ENCODE assay signal across 10 cellular contexts in the genomic region with DNA sequence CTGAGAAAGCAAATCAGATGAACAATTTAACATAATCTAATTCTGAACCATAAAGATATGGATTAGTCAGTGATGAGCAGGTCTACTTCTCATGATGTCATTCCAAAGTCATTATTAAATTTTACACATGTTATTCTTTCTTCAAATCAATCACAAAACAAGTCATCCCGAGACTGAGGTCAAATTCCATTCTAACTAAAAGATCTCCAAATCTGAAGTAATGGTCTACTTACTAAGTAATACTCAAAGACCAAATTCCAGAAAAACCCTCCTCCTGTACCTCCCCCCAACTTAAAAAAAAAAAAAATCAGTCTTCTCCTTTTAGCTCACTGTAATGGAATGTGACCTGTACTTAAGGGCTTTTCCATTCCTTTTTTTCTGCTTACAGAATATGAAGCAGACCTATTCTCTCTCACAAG. TPM values are rescaled to one million over a fixed set of nuclear protein-coding genes. Genes with fewer than 3 reads are reported as not detected.
DNase-seq lines count a peak whose midpoint lies in the region; ATAC-seq, FAIRE-seq and TF ChIP-seq lines count a peak whose summit lies in the region.
"Had no signal": no experiment of that assay in that cellular context is flagged by ENCODE, and none has a peak within 500 bp of the region (broad histone marks: within the 10 kb centered on the region; RNA-seq: fewer than 3 reads in every experiment).

No MANE protein-coding gene starts in this region.

- H3K9me1 ChIP-seq in keratinocyte (ENCODE audit: control insufficient read depth, extremely low read depth, insufficient read depth, low read length), result no peaks in the 10 kb centered on the region

- H4K20me1 ChIP-seq in keratinocyte (ENCODE audit: control insufficient read depth, extremely low read depth, insufficient read depth, low read length), result peaks cover 3% of the 10 kb centered on the region

- no peak overlapping the region for H3K9ac ChIP-seq in keratinocyte (ENCODE audit: control insufficient read depth, extremely low read depth, insufficient read depth, low read length)

- H3K27ac ChIP-seq in cardiac muscle cell, result peak overlapping the region; percentile 78
- peak overlapping the region; percentile 55 to 62 for H3K27ac ChIP-seq in ascending aorta
- peak overlapping the region; percentile 1 for H3K27ac ChIP-seq in keratinocyte (ENCODE audit: control insufficient read depth, insufficient read depth, low read length)
- H3K27ac ChIP-seq in upper lobe of right lung, result no peak overlapping the region

- TF ChIP-seq CTCF in cardiac muscle cell (IDR thresholded peaks at IDR 0.05; ENCODE audit: low read depth, low read length) (no peak), ascending aorta (IDR thresholded peaks at IDR 0.05) (no peak), keratinocyte (optimal IDR thresholded peaks at IDR 0.05 in 1 of 3, IDR thresholded peaks at IDR 0.05 in 1 of 3, conservative IDR thresholded peaks at IDR 0.05 in 1 of 3; ENCODE audit: extremely low read depth in 1 of 3, insufficient read depth in 2 of 3, low read length in 3 of 3) (no peak), upper lobe of right lung (IDR thresholded peaks at IDR 0.05) (no peak)

- no peak overlapping the region for H2AFZ ChIP-seq in keratinocyte (ENCODE audit: control insufficient read depth, low read length)

- H3K9me3 ChIP-seq in cardiac muscle cell (ENCODE audit: low read depth) (no peaks in the 10 kb centered on the region), ascending aorta (no peaks in the 10 kb centered on the region), keratinocyte (ENCODE audit: control insufficient read depth, low read depth, low read length) (no peaks in the 10 kb centered on the region), upper lobe of right lung (no peaks in the 10 kb centered on the region)
- H3K9me3 ChIP-seq: MG63 had no signal

- H3K79me2 ChIP-seq in keratinocyte (ENCODE audit: control insufficient read depth, insufficient read depth, low read length), result peaks cover 71% of the 10 kb centered on the region

- H3K4me3 ChIP-seq in cardiac muscle cell (no peak overlapping the region), ascending aorta (no peak overlapping the region), keratinocyte (ENCODE audit: control insufficient read depth in 2 of 3, extremely low read depth in 1 of 3, insufficient read depth in 2 of 3, low read depth in 1 of 3, low read length in 3 of 3) (no peak overlapping the region), upper lobe of right lung (no peak overlapping the region)
- H3K4me3 ChIP-seq: MG63 had no signal

- H3K4me1 ChIP-seq in cardiac muscle cell (ENCODE audit: low read depth) (peaks cover 50% of the 10 kb centered on the region), ascending aorta (peaks cover 3 to 43% of the 10 kb centered on the region in 2 donors), keratinocyte (ENCODE audit: control insufficient read depth, extremely low read depth, insufficient read depth, low read length) (peaks cover 40% of the 10 kb centered on the region), upper lobe of right lung (peaks cover 54% of the 10 kb centered on the region)

- intact Hi-C loops in Right ventricle myocardium superior (cut with DNase I) (no loop called here), ascending aorta (cut with DNase I) (loop anchor here (5.0 kb wide), 1 partner anchor 56 kb away; no protein-coding TSS in a partner anchor), upper lobe of right lung (cut with DNase I) (no loop called here), head of caudate nucleus (cut with DNase I) (no loop called here)

- peak; percentile 21 to 32 for DNase-seq in cardiac muscle cell (ENCODE audit: low read depth in 1 of 2, low spot score in 1 of 2)
- DNase-seq in Right ventricle myocardium superior, result no peak
- no peak for DNase-seq in ascending aorta (ENCODE audit: low spot score in 2 of 2)
- no peak for DNase-seq in keratinocyte (ENCODE audit: low read depth, low spot score)
- DNase-seq in upper lobe of right lung, result no peak
- DNase-seq in T-helper 2 cell, result no peak
- DNase-seq in head of caudate nucleus, result no peak
- no peak for DNase-seq in DMS53 treated with DMSO at 0.1 percent for 48 hours (lab: John Stamatoyannopoulos, UW; ENCODE audit: unreplicated experiment)
- DNase-seq: activated gamma-delta T cell, MG63 had no signal

- dilution Hi-C loops in keratinocyte (cut with MboI; ENCODE audit: extremely low pct_ligation_motif_present, low sequenced_read_pairs), result no loop called here

- no peak for ATAC-seq in Right ventricle myocardium superior (ENCODE audit: poor library complexity)
- ATAC-seq in upper lobe of right lung, result peak; percentile 44

- no peak for FAIRE-seq in keratinocyte (lab: Jason Lieb, UNC)

- H3K27me3 ChIP-seq in cardiac muscle cell, result no peaks in the 10 kb centered on the region
- no peaks in the 10 kb centered on the region for H3K27me3 ChIP-seq in ascending aorta
- no peaks in the 10 kb centered on the region for H3K27me3 ChIP-seq in keratinocyte (ENCODE audit: control insufficient read depth, extremely low read depth, insufficient read depth, low read length)
- H3K27me3 ChIP-seq in upper lobe of right lung, result no peaks in the 10 kb centered on the region
- H3K27me3 ChIP-seq: MG63 had no signal

- H3K36me3 ChIP-seq in cardiac muscle cell (peaks cover 3% of the 10 kb centered on the region), ascending aorta (peaks cover 0 to 5% of the 10 kb centered on the region in 2 donors), keratinocyte (ENCODE audit: control insufficient read depth in 2 of 2, extremely low read depth in 1 of 2, insufficient read depth in 2 of 2, low read length in 2 of 2) (peaks cover 2 to 13% of the 10 kb centered on the region in 2 experiments), upper lobe of right lung (peaks cover 9% of the 10 kb centered on the region)

- H3K4me2 ChIP-seq in keratinocyte (ENCODE audit: control insufficient read depth, extremely low read depth, insufficient read depth, low read depth, low read length), result peak overlapping the region; percentile 4

RNA-seq across cellular contexts. Expression of a gene that starts 4.7 kb away (rescaled TPM):
- total RNA-seq in cardiac muscle cell, result 129 and 195 TPM in 2 replicates
- 113 and 139 TPM in 2 replicates for polyA plus RNA-seq in cardiac muscle cell
- 68.7 TPM for total RNA-seq in Right ventricle myocardium superior
- 135 TPM for total RNA-seq in ascending aorta
- polyA plus RNA-seq in keratinocyte, result 77.2 to 101 TPM (median 79.0 TPM) in 3 replicates
- 192 TPM for polyA plus RNA-seq in keratinocyte (2011; ENCODE audit: low read depth)
- 100 and 122 TPM in 2 replicates for polyA plus RNA-seq in keratinocyte (2011; cell fraction: cytosol; rRNA removed)
- polyA plus RNA-seq in keratinocyte (2011; cell fraction: nucleus; rRNA removed), result 40.9 and 43.3 TPM in 2 replicates
- polyA plus RNA-seq in keratinocyte (2012; ENCODE audit: low replicate concordance), result 87.4 and 90.1 TPM in 2 replicates
- 79.0 to 84.7 TPM (median 83.4 TPM) in 3 replicates for polyA minus RNA-seq in keratinocyte
- polyA minus RNA-seq in keratinocyte (2011; cell fraction: cytosol; rRNA and poly(A)+ RNA removed), result 41.4 TPM
- polyA minus RNA-seq in keratinocyte (2011; cell fraction: nucleus; rRNA and poly(A)+ RNA removed), result 15.2 and 19.6 TPM in 2 replicates
- total RNA-seq in upper lobe of right lung, result 54.0 TPM

RNA-seq across cellular contexts. Expression of a gene that starts 48.2 kb away (rescaled TPM):
- 4.9 TPM in 2 replicates for total RNA-seq in cardiac muscle cell
- 3.7 and 5.1 TPM in 2 replicates for polyA plus RNA-seq in cardiac muscle cell
- 21.7 TPM for total RNA-seq in Right ventricle myocardium superior
- total RNA-seq in ascending aorta, result 3.0 TPM
- 29.0 to 53.1 TPM (median 34.2 TPM) in 3 replicates for polyA plus RNA-seq in keratinocyte
- polyA plus RNA-seq in keratinocyte (2011; ENCODE audit: low read depth), result 45.6 TPM
- polyA plus RNA-seq in keratinocyte (2011; cell fraction: cytosol; rRNA removed), result 24.8 and 37.0 TPM in 2 replicates
- 108 and 131 TPM in 2 replicates for polyA plus RNA-seq in keratinocyte (2011; cell fraction: nucleus; rRNA removed)
- 22.1 and 109 TPM in 2 replicates for polyA plus RNA-seq in keratinocyte (2012; ENCODE audit: low replicate concordance)
- polyA minus RNA-seq in keratinocyte, result 11.6 to 23.4 TPM (median 17.4 TPM) in 3 replicates
- polyA minus RNA-seq in keratinocyte (2011; cell fraction: cytosol; rRNA and poly(A)+ RNA removed), result 13.8 TPM
- polyA minus RNA-seq in keratinocyte (2011; cell fraction: nucleus; rRNA and poly(A)+ RNA removed), result 30.2 and 41.6 TPM in 2 replicates
- total RNA-seq in upper lobe of right lung, result 44.3 TPM

Comparison
In these comparisons a context has a peak if more than half of its experiments do, and no peak if none do; other contexts are left out.
1. DNase-seq: peak in cardiac muscle cell (2 of 2); none in Right ventricle myocardium superior (single experiment), ascending aorta (0 of 2), keratinocyte (single experiment), upper lobe of right lung (single experiment), T-helper 2 cell (0 of 5), head of caudate nucleus (0 of 42) and DMS53 treated with DMSO at 0.1 percent for 48 hours (single experiment).